ENCODE assay signal across 8 cellular contexts in the genomic region with DNA sequence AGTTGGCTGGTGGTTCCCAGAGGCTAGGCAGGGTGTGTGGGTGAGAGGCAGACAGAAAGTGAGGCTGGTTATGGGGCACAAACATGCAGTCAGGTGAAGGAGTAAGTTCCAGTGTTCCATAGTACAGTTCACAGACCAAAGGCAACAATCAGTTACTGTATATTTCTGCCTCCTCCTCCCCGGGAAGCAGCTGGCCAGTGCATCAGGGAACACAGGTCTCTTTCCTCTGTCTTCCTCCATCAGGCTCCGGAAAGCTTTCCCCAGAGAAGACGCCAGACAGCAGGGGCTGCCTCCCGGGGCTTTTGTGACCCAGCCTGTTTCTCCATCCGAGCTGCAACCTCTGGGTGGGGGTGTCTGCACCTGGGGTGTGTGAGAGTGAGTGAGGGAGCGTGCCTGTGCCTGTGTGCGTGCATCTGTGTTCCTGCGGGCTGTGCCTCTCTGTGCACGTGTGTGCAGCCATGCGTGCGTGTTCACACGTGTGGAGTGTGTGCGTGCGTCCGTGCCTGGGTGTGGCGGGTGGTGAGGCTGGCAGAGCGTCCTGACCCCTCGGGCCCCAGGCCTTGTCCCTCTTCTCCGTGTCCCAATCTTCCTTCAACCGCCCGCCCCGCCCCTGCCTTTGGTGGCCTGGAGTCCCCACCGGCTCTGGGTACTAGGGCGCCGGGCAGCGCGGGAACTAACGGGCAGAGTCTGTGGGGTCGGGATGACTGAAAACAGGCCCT.
DNase-seq lines count a peak whose midpoint lies in the region; ATAC-seq, FAIRE-seq and TF ChIP-seq lines count a peak whose summit lies in the region.
"Not testable (repeated sequence)": the region's sequence is repeated elsewhere in the genome, so short reads cannot be mapped to it uniquely, and the experiment has no call there.

No MANE protein-coding gene starts in this region.

- not testable (repeated sequence) for TF ChIP-seq POLR2A in GM12878 (IDR thresholded peaks at IDR 0.05; ENCODE audit: low read depth, low read length); vagina (IDR thresholded peaks at IDR 0.05)

- RAD21 ChIA-PET in GM12878 (lab: Charles Lee; ENCODE audit: unreplicated experiment): not testable (repeated sequence)

- BruUV-seq in GM12878 (replicated peaks; lab: Mats Ljungman, UMichigan): not testable (repeated sequence)

- SMC1A ChIA-PET in GM12878 (lab: Charles Lee; ENCODE audit: uncharacterized antibody, unreplicated experiment): not testable (repeated sequence)

- not testable (repeated sequence) for H3K79me2 ChIP-seq in GM12878 (ENCODE audit: control insufficient read depth, insufficient read depth, low read length)

- not testable (repeated sequence) for H3K9ac ChIP-seq in GM12878 (ENCODE audit: control insufficient read depth, insufficient read depth, low read length)

- TF ChIP-seq CTCF in GM12878 (IDR thresholded peaks at IDR 0.05 in 2 of 3, conservative IDR thresholded peaks at IDR 0.05 in 1 of 3; ENCODE audit: control insufficient read depth in 2 of 3, extremely low read depth in 1 of 3, insufficient read depth in 1 of 3, low read depth in 3 of 3, low read length in 3 of 3); vagina (IDR thresholded peaks at IDR 0.05): not testable (repeated sequence)

- in situ Hi-C loops in GM12878 (cut with MboI): not testable (repeated sequence)

- H3K9me3 ChIP-seq in GM12878 (replicated peaks; ENCODE audit: control insufficient read depth, insufficient read depth, low read length); vagina: not testable (repeated sequence)

- FAIRE-seq in GM12878 (lab: Jason Lieb, UNC): not testable (repeated sequence)

- H3K4me1 ChIP-seq in GM12878 (ENCODE audit: control insufficient read depth, insufficient read depth, low read length); vagina: not testable (repeated sequence)

- TF ChIP-seq RAD21 in GM12878 (IDR thresholded peaks at IDR 0.05; ENCODE audit: insufficient read depth, low read depth, low read length): not testable (repeated sequence)

- peak overlapping the region; percentile 44; the same call in 1 of the 2 replicates for H3K4me2 ChIP-seq in GM12878 (ENCODE audit: control insufficient read depth, insufficient read depth)

- not testable (repeated sequence) for H3K27ac ChIP-seq in GM12878 (ENCODE audit: control insufficient read depth, insufficient read depth); vagina

- H2AFZ ChIP-seq in GM12878 (ENCODE audit: control insufficient read depth, low read depth, low read length): not testable (repeated sequence)

- not testable (repeated sequence) for H3K36me3 ChIP-seq in H7 (replicated peaks; ENCODE audit: control insufficient read depth, insufficient read depth, low read length); GM12878 (ENCODE audit: control insufficient read depth in 2 of 2, insufficient read depth in 2 of 2, low read length in 1 of 2); vagina

- WGBS in GM12878 (ENCODE audit: insufficient coverage, insufficient replicate concordance, low lambda C conversion rate, missing lambda C conversion rate): under 1% methylated on average over 25 of the region's 29 CpGs

- not testable (repeated sequence) for DNase-seq in H7; GM12878 (ENCODE audit: low read depth, low spot score); left ventricle myocardium superior; vagina (ENCODE audit: extremely low spot score in 2 of 2)
- DNase-seq in retina: peak; percentile 51

- H3K4me3 ChIP-seq in H7 (ENCODE audit: insufficient read depth, low read depth, low read length) (peak overlapping the region; percentile 29), vagina (peak overlapping the region; percentile 31 to 36)
- H3K4me3 ChIP-seq in GM12878: not testable (repeated sequence)

- CTCF ChIA-PET in GM12878 (lab: Yijun Ruan, JAX): not testable (repeated sequence)

- intact Hi-C loops in GM12878 (cut with micrococcal nuclease; ENCODE audit: unreplicated experiment): loop anchor here (5.0 kb wide), 1 partner anchor 67 kb away; no protein-coding TSS in a partner anchor
- intact Hi-C loops in left ventricle myocardium superior (cut with micrococcal nuclease); vagina (cut with DNase I): not testable (repeated sequence)

- H4K20me1 ChIP-seq in GM12878 (ENCODE audit: control insufficient read depth, insufficient read depth): not testable (repeated sequence)

- POLR2A ChIA-PET in GM12878 (lab: Charles Lee): not testable (repeated sequence)

- peak; percentile 35 for ATAC-seq in GM18519 (IDR thresholded peaks at IDR 0.05; ENCODE audit: low FRiP score, unreplicated experiment)
- ATAC-seq in HG03442 (IDR thresholded peaks at IDR 0.05; ENCODE audit: unreplicated experiment): peak; percentile 52
- peak; percentile 66 to 72 for ATAC-seq in activated CD4-positive, CD25-positive, alpha-beta regulatory T cell treated with anti-CD3 and anti-CD28 coated beads, Interleukin-2, amount 50 U/mL, for 24 hours
- ATAC-seq in GM12878: peak; percentile 75
- ATAC-seq in left ventricle myocardium superior: peak; percentile 58

- not testable (repeated sequence) for H3K27me3 ChIP-seq in H7 (ENCODE audit: control insufficient read depth, insufficient read depth, low read length); GM12878 (replicated peaks in 1 of 2; ENCODE audit: control insufficient read depth in 2 of 2, insufficient read depth in 2 of 2, low read length in 1 of 2); vagina

- TF ChIP-seq EP300 in GM12878 (IDR thresholded peaks at IDR 0.05; ENCODE audit: borderline replicate concordance in 1 of 2, control insufficient read depth in 1 of 2, low read depth in 2 of 2, low read length in 2 of 2): not testable (repeated sequence)

TF ChIP-seq in GM12878, 131 proteins besides CTCF, POLR2A, EP300 and RAD21:
- TF ChIP-seq PAX5 (IDR thresholded peaks at IDR 0.05; ENCODE audit: borderline replicate concordance, low read depth, low read length) (peak; percentile 82; the same call in 1 of the 2 replicates), BHLHE40 (IDR thresholded peaks at IDR 0.05; ENCODE audit: borderline replicate concordance in 1 of 2, low read depth in 2 of 2, low read length in 1 of 2) (peak; percentile 62 to 95; a peak in 3 of 4 replicates)
